In the genomic region with DNA sequence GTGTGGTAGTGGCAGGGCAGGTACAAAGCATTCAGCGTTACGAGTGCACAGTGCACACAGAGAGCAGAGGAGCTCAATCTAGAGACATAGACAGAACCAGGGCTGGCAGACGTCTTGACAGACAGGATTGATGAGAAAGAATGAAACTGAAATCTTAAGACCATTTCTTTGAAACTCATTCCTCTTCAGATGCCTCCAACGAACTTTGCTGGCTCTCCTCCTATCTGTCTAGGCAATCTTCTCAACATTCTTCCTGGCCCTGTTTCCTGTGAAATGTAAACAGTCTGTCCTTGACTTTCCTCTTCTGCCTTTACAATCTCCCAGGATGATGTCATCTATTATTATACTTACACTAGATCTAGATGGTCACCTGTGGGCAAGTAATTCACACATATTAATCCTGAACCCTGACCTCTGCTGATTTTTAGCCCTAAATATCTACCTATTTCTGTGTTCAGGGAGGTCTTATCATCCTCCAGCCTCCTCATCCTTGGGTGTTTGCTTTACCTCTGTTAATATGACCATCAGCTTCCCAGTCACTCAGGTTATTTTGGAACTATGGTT, we compare ENCODE assay signal across 9 cellular contexts.
DNase-seq lines count a peak whose midpoint lies in the region; ATAC-seq and TF ChIP-seq lines count a peak whose summit lies in the region.
"Had no signal": no experiment of that assay in that cellular context is flagged by ENCODE, and none has a peak within 500 bp of the region (broad histone marks: within the 10 kb centered on the region; RNA-seq: fewer than 3 reads in every experiment).

No MANE protein-coding gene starts in this region.

- peak; percentile 1 to 3 for DNase-seq in cardiac muscle cell (ENCODE audit: low read depth in 1 of 2, low spot score in 1 of 2)
- no peak for DNase-seq in left cardiac atrium
- peak; percentile 19 for DNase-seq in SW480 (ENCODE audit: low spot score)
- DNase-seq in endothelial cell (ENCODE audit: low spot score) = peak; percentile 6
- DNase-seq in transverse colon = peak; percentile 13
- DNase-seq in RPMI8226 = no peak
- DNase-seq in superior temporal gyrus (ENCODE audit: extremely low spot score) = no peak

- H3K27ac Mint-ChIP-seq in endothelial cell (ENCODE audit: unreplicated experiment) = no peak overlapping the region

- TF ChIP-seq EP300 in transverse colon (IDR thresholded peaks at IDR 0.05; ENCODE audit: low read depth) = no peak

- H3K4me1 Mint-ChIP-seq in endothelial cell (ENCODE audit: unreplicated experiment) = peaks cover 14% of the 10 kb centered on the region

- 3 to 9% methylated on average over 4 of the region's 4 CpGs for WGBS in transverse colon (ENCODE audit: low coverage in 1 of 2), 2 donors

- H3K27me3 ChIP-seq in cardiac muscle cell (peaks cover 18% of the 10 kb centered on the region), transverse colon (peaks cover 7% of the 10 kb centered on the region)

- no peaks in the 10 kb centered on the region for H3K36me3 ChIP-seq in cardiac muscle cell
- H3K36me3 ChIP-seq in transverse colon = no peaks in the 10 kb centered on the region

- TF ChIP-seq POLR2A in transverse colon (IDR thresholded peaks at IDR 0.05) = no peak

- H3K36me3 Mint-ChIP-seq in endothelial cell (ENCODE audit: low read depth, unreplicated experiment) = no peaks in the 10 kb centered on the region

- H3K4me3 Mint-ChIP-seq in endothelial cell (ENCODE audit: unreplicated experiment) = no peak overlapping the region

- H3K4me1 ChIP-seq in cardiac muscle cell (ENCODE audit: low read depth) (no peaks in the 10 kb centered on the region), transverse colon (peaks cover 0 to 29% (median 12%) of the 10 kb centered on the region in 4 donors)

- no peak for ATAC-seq in left cardiac atrium
- ATAC-seq in HG03175 (IDR thresholded peaks at IDR 0.05; ENCODE audit: unreplicated experiment) = no peak

- TF ChIP-seq CTCF in cardiac muscle cell (IDR thresholded peaks at IDR 0.05; ENCODE audit: low read depth, low read length) (no peak), endothelial cell (IDR thresholded peaks at IDR 0.05; ENCODE audit: unreplicated experiment) (no peak), transverse colon (IDR thresholded peaks at IDR 0.05) (no peak)

- H3K27ac ChIP-seq in cardiac muscle cell (no peak overlapping the region), transverse colon (peak overlapping the region in 1 of 4 donors; percentile 26)
- H3K27ac ChIP-seq: epithelial cell of prostate had no signal

- intact Hi-C loops in left cardiac atrium (cut with DNase I) = no loop called here
- intact Hi-C loops in transverse colon (cut with DNase I; ENCODE audit: low total_unique reads) = no loop called here

- H3K9me3 Mint-ChIP-seq in endothelial cell (ENCODE audit: unreplicated experiment) = no peaks in the 10 kb centered on the region

- H3K4me3 ChIP-seq in cardiac muscle cell (no peak overlapping the region), transverse colon (no peak overlapping the region)

- H3K9me3 ChIP-seq in cardiac muscle cell (ENCODE audit: low read depth) (no peaks in the 10 kb centered on the region), transverse colon (no peaks in the 10 kb centered on the region)

- in situ Hi-C loops in transverse colon (cut with MboI; ENCODE audit: low pct_ligation_motif_present in 1 of 4, low pct_unique_long_range_greater_than_20kb in 1 of 4, low sequenced_read_pairs in 3 of 4) = no loop called here

- H3K27me3 Mint-ChIP-seq in endothelial cell (ENCODE audit: unreplicated experiment) = no peaks in the 10 kb centered on the region

Comparison
In these comparisons a context has a peak if more than half of its experiments do, and no peak if none do; other contexts are left out.
1. DNase-seq: peak in cardiac muscle cell (2 of 2), SW480 (single experiment), endothelial cell (single experiment) and transverse colon (single experiment); none in left cardiac atrium (single experiment), RPMI8226 (single experiment) and superior temporal gyrus (single experiment).